In genomic region chr4:932713-933070, GRCh38 we compare ENCODE assay signal across 6 cellular contexts. TPM values are rescaled to one million over a fixed set of nuclear protein-coding genes. Genes with fewer than 3 reads are reported as not detected.
DNase-seq lines count a peak whose midpoint lies in the region; ATAC-seq, FAIRE-seq and TF ChIP-seq lines count a peak whose summit lies in the region.

No MANE protein-coding gene starts in this region.

- H3K27ac Mint-ChIP-seq in T-helper 1 cell treated with Interleukin-12 subunit alpha and Interleukin-12 subunit beta and Interleukin-4 antibody, amounts not matched to agents 30 μg/mL and 1 μg/mL, for 36 hours: peak overlapping the region; percentile 95
- peak overlapping the region; percentile 89 to 99 (median 96) for H3K27ac Mint-ChIP-seq in naive thymus-derived CD8-positive, alpha-beta T cell

- H3K36me3 Mint-ChIP-seq in T-helper 1 cell treated with Interleukin-12 subunit alpha and Interleukin-12 subunit beta and Interleukin-4 antibody, amounts not matched to agents 30 μg/mL and 1 μg/mL, for 36 hours (ENCODE audit: low read depth): peaks cover 2% of the 10 kb centered on the region
- peaks cover 0 to 2% (median 0%) of the 10 kb centered on the region in 3 donors for H3K36me3 Mint-ChIP-seq in naive thymus-derived CD8-positive, alpha-beta T cell

- in situ Hi-C loops in GM12878 (cut with MboI): no loop called here

- no peak for TF ChIP-seq RAD21 in GM12878 (IDR thresholded peaks at IDR 0.05; ENCODE audit: insufficient read depth, low read depth, low read length)

- CTCF ChIA-PET in GM12878 (lab: Yijun Ruan, JAX): interaction anchor here (1.3 to 1.5 kb wide), 2 partner anchors 10 to 54 kb away, joined by 5 to 6 read pairs; partner anchors contain the start of gene IDUA

- H3K9ac ChIP-seq in GM12878 (ENCODE audit: control insufficient read depth, insufficient read depth, low read length): peak overlapping the region; percentile 81

- H3K4me3 Mint-ChIP-seq in T-helper 1 cell treated with Interleukin-12 subunit alpha and Interleukin-12 subunit beta and Interleukin-4 antibody, amounts not matched to agents 30 μg/mL and 1 μg/mL, for 36 hours: peak overlapping the region; percentile 94
- H3K4me3 Mint-ChIP-seq in naive thymus-derived CD8-positive, alpha-beta T cell: peak overlapping the region; percentile 92 to 98 (median 94)

- no peak for TF ChIP-seq EP300 in GM12878 (IDR thresholded peaks at IDR 0.05; ENCODE audit: borderline replicate concordance in 1 of 2, control insufficient read depth in 1 of 2, low read depth in 2 of 2, low read length in 2 of 2)

- SMC1A ChIA-PET in GM12878 (lab: Charles Lee; ENCODE audit: uncharacterized antibody, unreplicated experiment): interaction anchor here (1.0 to 5.1 kb wide), 2 partner anchors 10 to 54 kb away, joined by 3 to 47 read pairs; partner anchors contain the start of gene IDUA

- H3K27me3 Mint-ChIP-seq in T-helper 1 cell treated with Interleukin-12 subunit alpha and Interleukin-12 subunit beta and Interleukin-4 antibody, amounts not matched to agents 30 μg/mL and 1 μg/mL, for 36 hours (ENCODE audit: low read depth): peaks cover 5% of the 10 kb centered on the region
- peaks cover 0 to 5% (median 0%) of the 10 kb centered on the region in 5 donors for H3K27me3 Mint-ChIP-seq in naive thymus-derived CD8-positive, alpha-beta T cell

- POLR2A ChIA-PET in GM12878 (lab: Charles Lee): interaction anchor here (0.8 to 1.7 kb wide), 5 partner anchors 10 to 151 kb away, joined by 3 to 15 read pairs (median 6); partner anchors contain the start of gene IDUA
- POLR2A ChIA-PET in naive thymus-derived CD8-positive, alpha-beta T cell (lab: Charles Lee): interaction anchor here (0.7 to 2.9 kb wide), 10 partner anchors 19 to 268 kb away, joined by 3 to 11 read pairs (median 4); partner anchors contain the start of genes DGKQ and IDUA

- DNase-seq in T-helper 1 cell: no peak
- DNase-seq in GM12878 (ENCODE audit: low read depth, low spot score): no peak
- no peak for DNase-seq in naive thymus-derived CD8-positive, alpha-beta T cell
- no peak for DNase-seq in NCI-H524 (lab: John Stamatoyannopoulos, UW)
- no peak for DNase-seq in hepatic stellate cell (ENCODE audit: low spot score)

- H3K36me3 ChIP-seq in GM12878 (ENCODE audit: control insufficient read depth in 2 of 2, insufficient read depth in 2 of 2, low read length in 1 of 2): no peaks in the 10 kb centered on the region; a peak in 1 of 4 replicates

- no peak for FAIRE-seq in GM12878 (lab: Jason Lieb, UNC)

- no peak for TF ChIP-seq POLR2A in GM12878 (IDR thresholded peaks at IDR 0.05; ENCODE audit: low read depth, low read length)

- RAD21 ChIA-PET in GM12878 (lab: Charles Lee; ENCODE audit: unreplicated experiment): interaction anchor here (1.0 to 8.6 kb wide), 6 partner anchors 9 to 414 kb away, joined by 3 to 48 read pairs (median 3); partner anchors contain the start of genes IDUA and UVSSA

- BruUV-seq in GM12878 (replicated peaks; lab: Mats Ljungman, UMichigan): TSS peak; percentile 93

- peak overlapping the region; percentile 98 for H3K4me3 ChIP-seq in GM12878

- peaks cover 12% of the 10 kb centered on the region; the same call in 1 of the 2 replicates for H4K20me1 ChIP-seq in GM12878 (ENCODE audit: control insufficient read depth, insufficient read depth)

- no peak for TF ChIP-seq CTCF in GM12878 (IDR thresholded peaks at IDR 0.05 in 2 of 3, conservative IDR thresholded peaks at IDR 0.05 in 1 of 3; ENCODE audit: control insufficient read depth in 2 of 3, extremely low read depth in 1 of 3, insufficient read depth in 1 of 3, low read depth in 3 of 3, low read length in 3 of 3)

- peaks cover 28% of the 10 kb centered on the region for H3K4me1 Mint-ChIP-seq in T-helper 1 cell treated with Interleukin-12 subunit alpha and Interleukin-12 subunit beta and Interleukin-4 antibody, amounts not matched to agents 30 μg/mL and 1 μg/mL, for 36 hours (ENCODE audit: low read depth)
- peaks cover 28 to 84% (median 51%) of the 10 kb centered on the region in 4 donors for H3K4me1 Mint-ChIP-seq in naive thymus-derived CD8-positive, alpha-beta T cell

- peak; percentile 15 for ATAC-seq in GM12878
- ATAC-seq in naive thymus-derived CD8-positive, alpha-beta T cell: no peak

- peak overlapping the region; percentile 74 for H3K4me2 ChIP-seq in GM12878 (ENCODE audit: control insufficient read depth, insufficient read depth)

- WGBS in GM12878 (ENCODE audit: insufficient coverage, insufficient replicate concordance, low lambda C conversion rate, missing lambda C conversion rate): 6% methylated on average over 11 of the region's 11 CpGs

- H3K4me1 ChIP-seq in GM12878 (ENCODE audit: control insufficient read depth, insufficient read depth, low read length): peaks cover 29% of the 10 kb centered on the region

- no peaks in the 10 kb centered on the region for H3K9me3 ChIP-seq in GM12878 (replicated peaks; ENCODE audit: control insufficient read depth, insufficient read depth, low read length)

- intact Hi-C loops in GM12878 (cut with micrococcal nuclease; ENCODE audit: unreplicated experiment): loop anchor here (1.0 to 10.0 kb wide), 3 partner anchors 8 to 258 kb away; partner anchors contain the start of genes ATP5ME, IDUA and MYL5

- no peaks in the 10 kb centered on the region for H3K27me3 ChIP-seq in GM12878 (replicated peaks in 1 of 2; ENCODE audit: control insufficient read depth in 2 of 2, insufficient read depth in 2 of 2, low read length in 1 of 2)

- peak overlapping the region; percentile 44 for H2AFZ ChIP-seq in GM12878 (ENCODE audit: control insufficient read depth, low read depth, low read length)

- peaks cover 42% of the 10 kb centered on the region for H3K79me2 ChIP-seq in GM12878 (ENCODE audit: control insufficient read depth, insufficient read depth, low read length)

- no peaks in the 10 kb centered on the region for H3K9me3 Mint-ChIP-seq in T-helper 1 cell treated with Interleukin-12 subunit alpha and Interleukin-12 subunit beta and Interleukin-4 antibody, amounts not matched to agents 30 μg/mL and 1 μg/mL, for 36 hours
- H3K9me3 Mint-ChIP-seq in naive thymus-derived CD8-positive, alpha-beta T cell: no peaks in the 10 kb centered on the region

- H3K27ac ChIP-seq in GM12878 (ENCODE audit: control insufficient read depth, insufficient read depth): peak overlapping the region; percentile 90

RNA-seq across cellular contexts. Expression of gene TMEM175, which starts 0.4 kb away (rescaled TPM):
- total RNA-seq in GM12878 (2013; cell fraction: nucleolus; rRNA removed): 41.5 and 43.7 TPM in 2 replicates
- 26.1 and 31.8 TPM in 2 replicates for total RNA-seq in GM12878 (2014; rRNA removed)
- 11.1 and 12.4 TPM in 2 replicates for total RNA-seq in GM12878 (2014; rRNA removed; fragmentation: Illumina TruSeq; extraction: Trizol)
- 21.8 and 26.0 TPM in 2 replicates for total RNA-seq in GM12878 (2021)
- 29.5 TPM for polyA plus RNA-seq in GM12878 (2011; ENCODE audit: low read depth)
- 9.5 and 19.2 TPM in 2 replicates for polyA plus RNA-seq in GM12878 (2011; rRNA removed)
- polyA plus RNA-seq in GM12878 (2011; cell fraction: cytosol; rRNA removed): 36.8 and 40.3 TPM in 2 replicates
- 218 and 219 TPM in 2 replicates for polyA plus RNA-seq in GM12878 (2011; cell fraction: nucleus; rRNA removed)
- polyA plus RNA-seq in GM12878 (2012): 23.1 and 26.7 TPM in 2 replicates
- polyA plus RNA-seq in GM12878 (2014; fragmentation: Illumina TruSeq; extraction: Trizol): 3.8 and 10.0 TPM in 2 replicates
- under 1 TPM; 0.11 to 0.22 TPM for polyA plus RNA-seq in GM12878 (2014; fragmentation: Nextera tagmentation; extraction: Ambion mirVana)
- polyA plus RNA-seq in GM12878 (2014; rRNA removed): 39.5 and 53.5 TPM in 2 replicates
- 10 to 100 TPM; 25.4 to 31.5 TPM for polyA plus RNA-seq in GM12878 (2016; fragmentation: Nextera tagmentation; extraction: Ambion mirVana)
- 12.2 and 16.1 TPM in 2 replicates for polyA minus RNA-seq in GM12878 (2011; rRNA and poly(A)+ RNA removed)
- 6.5 and 9.0 TPM in 2 replicates for polyA minus RNA-seq in GM12878 (2011; cell fraction: cytosol; rRNA and poly(A)+ RNA removed)
- 21.6 and 32.9 TPM in 2 replicates for polyA minus RNA-seq in GM12878 (2011; cell fraction: nucleus; rRNA and poly(A)+ RNA removed)
- 10 to 100 TPM; 65.6 to 72.9 TPM for total RNA-seq in naive thymus-derived CD8-positive, alpha-beta T cell
- polyA plus RNA-seq in naive thymus-derived CD8-positive, alpha-beta T cell: 10 to 100 TPM in 2 of 3 donors, 1 to 10 TPM in 1; 6.4 to 14.7 (median 11.5) TPM

RNA-seq across cellular contexts. Expression of gene GAK, which starts 0.6 kb away (rescaled TPM):
- total RNA-seq in GM12878 (2013; cell fraction: nucleolus; rRNA removed): 353 and 398 TPM in 2 replicates
- total RNA-seq in GM12878 (2014; rRNA removed) (84.3 and 96.9 TPM in 2 replicates), GM12878 (2014; rRNA removed; fragmentation: Illumina TruSeq; extraction: Trizol) (18.4 and 22.5 TPM in 2 replicates), GM12878 (2021) (114 and 127 TPM in 2 replicates)
- 15.7 TPM for polyA plus RNA-seq in GM12878 (2011; ENCODE audit: low read depth)
- polyA plus RNA-seq in GM12878 (2011; rRNA removed) (20.8 and 36.6 TPM in 2 replicates), GM12878 (2014; fragmentation: Illumina TruSeq; extraction: Trizol) (9.3 and 20.2 TPM in 2 replicates), GM12878 (2014; fragmentation: Nextera tagmentation; extraction: Ambion mirVana) (1 to 10 TPM in 1 of 2 experiments, under 1 TPM in 1; 0.82 to 5.7 TPM), GM12878 (2014; rRNA removed) (87.6 and 109 TPM in 2 replicates), GM12878 (2016; fragmentation: Nextera tagmentation; extraction: Ambion mirVana) (10 to 100 TPM; 71.0 to 73.6 TPM)
- polyA plus RNA-seq in GM12878 (2011; cell fraction: cytosol; rRNA removed): 34.7 and 47.1 TPM in 2 replicates
- polyA plus RNA-seq in GM12878 (2011; cell fraction: nucleus; rRNA removed): 193 and 259 TPM in 2 replicates
- polyA plus RNA-seq in GM12878 (2012): 54.3 and 64.5 TPM in 2 replicates
- 83.6 and 214 TPM in 2 replicates for polyA minus RNA-seq in GM12878 (2011; rRNA and poly(A)+ RNA removed)
- polyA minus RNA-seq in GM12878 (2011; cell fraction: cytosol; rRNA and poly(A)+ RNA removed): 29.3 and 36.4 TPM in 2 replicates
- 79.4 and 142 TPM in 2 replicates for polyA minus RNA-seq in GM12878 (2011; cell fraction: nucleus; rRNA and poly(A)+ RNA removed)
- total RNA-seq in naive thymus-derived CD8-positive, alpha-beta T cell: 100 to 1,000 TPM; 162 to 164 TPM
- polyA plus RNA-seq in naive thymus-derived CD8-positive, alpha-beta T cell: 10 to 100 TPM; 45.0 to 71.0 (median 57.6) TPM

RNA-seq across cellular contexts. Expression of gene DGKQ, which starts 40.7 kb away (rescaled TPM):
- total RNA-seq in GM12878 (2013; cell fraction: nucleolus; rRNA removed): 11.3 and 12.9 TPM in 2 replicates
- 7.8 and 8.0 TPM in 2 replicates for total RNA-seq in GM12878 (2014; rRNA removed)
- total RNA-seq in GM12878 (2014; rRNA removed; fragmentation: Illumina TruSeq; extraction: Trizol): 1.7 and 1.8 TPM in 2 replicates
- total RNA-seq in GM12878 (2021): 9.5 and 10.5 TPM in 2 replicates
- polyA plus RNA-seq in GM12878 (2011; ENCODE audit: low read depth): 1.3 TPM
- polyA plus RNA-seq in GM12878 (2011; rRNA removed): 1.1 and 2.8 TPM in 2 replicates
- 3.6 and 6.1 TPM in 2 replicates for polyA plus RNA-seq in GM12878 (2011; cell fraction: cytosol; rRNA removed)
- 62.4 and 74.3 TPM in 2 replicates for polyA plus RNA-seq in GM12878 (2011; cell fraction: nucleus; rRNA removed)
- polyA plus RNA-seq in GM12878 (2012): 4.3 and 4.8 TPM in 2 replicates
- 0.49 and 0.79 TPM in 2 replicates for polyA plus RNA-seq in GM12878 (2014; fragmentation: Illumina TruSeq; extraction: Trizol)
- under 1 TPM; 0.11 to 0.46 TPM for polyA plus RNA-seq in GM12878 (2014; fragmentation: Nextera tagmentation; extraction: Ambion mirVana)
- 8.1 and 8.5 TPM in 2 replicates for polyA plus RNA-seq in GM12878 (2014; rRNA removed)
- 1 to 10 TPM in 1 of 2 experiments, under 1 TPM in 1; 0.79 to 1.1 TPM for polyA plus RNA-seq in GM12878 (2016; fragmentation: Nextera tagmentation; extraction: Ambion mirVana)
- 2.3 and 4.4 TPM in 2 replicates for polyA minus RNA-seq in GM12878 (2011; rRNA and poly(A)+ RNA removed)
- 1.5 and 2.3 TPM in 2 replicates for polyA minus RNA-seq in GM12878 (2011; cell fraction: cytosol; rRNA and poly(A)+ RNA removed)
- 6.8 and 10.8 TPM in 2 replicates for polyA minus RNA-seq in GM12878 (2011; cell fraction: nucleus; rRNA and poly(A)+ RNA removed)
- 10 to 100 TPM; 37.4 to 39.9 TPM for total RNA-seq in naive thymus-derived CD8-positive, alpha-beta T cell
- polyA plus RNA-seq in naive thymus-derived CD8-positive, alpha-beta T cell: 10 to 100 TPM in 2 of 3 donors, 1 to 10 TPM in 1; 2.2 to 17.3 (median 10.0) TPM

RNA-seq across cellular contexts. Expression of gene IDUA, which starts 54.2 kb away (rescaled TPM):
- 21.8 and 23.4 TPM in 2 replicates for total RNA-seq in GM12878 (2013; cell fraction: nucleolus; rRNA removed)
- total RNA-seq in GM12878 (2014; rRNA removed) (2.4 and 5.4 TPM in 2 replicates), GM12878 (2014; rRNA removed; fragmentation: Illumina TruSeq; extraction: Trizol) (0.23 and 0.76 TPM in 2 replicates), GM12878 (2021) (5.7 and 7.6 TPM in 2 replicates)
- polyA plus RNA-seq in GM12878 (2011; ENCODE audit: low read depth): 1.2 TPM
- polyA plus RNA-seq in GM12878 (2011; rRNA removed) (0.37 and 1.2 TPM in 2 replicates), GM12878 (2014; fragmentation: Illumina TruSeq; extraction: Trizol) (0.24 TPM in 1 of 2 replicates, not detected in the other), GM12878 (2014; fragmentation: Nextera tagmentation; extraction: Ambion mirVana) (under 1 TPM in 1 of 2 experiments, not detected in 1; 0.05 TPM), GM12878 (2014; rRNA removed) (5.8 and 6.3 TPM in 2 replicates), GM12878 (2016; fragmentation: Nextera tagmentation; extraction: Ambion mirVana) (1 to 10 TPM; 1.4 TPM)
- 0.69 and 1.7 TPM in 2 replicates for polyA plus RNA-seq in GM12878 (2011; cell fraction: cytosol; rRNA removed)
- 39.0 and 44.5 TPM in 2 replicates for polyA plus RNA-seq in GM12878 (2011; cell fraction: nucleus; rRNA removed)
- 4.6 and 5.6 TPM in 2 replicates for polyA plus RNA-seq in GM12878 (2012)
- 1.0 TPM in 1 of 2 replicates, not detected in the other for polyA minus RNA-seq in GM12878 (2011; rRNA and poly(A)+ RNA removed)
- polyA minus RNA-seq in GM12878 (2011; cell fraction: cytosol; rRNA and poly(A)+ RNA removed): 1.8 and 4.0 TPM in 2 replicates
- polyA minus RNA-seq in GM12878 (2011; cell fraction: nucleus; rRNA and poly(A)+ RNA removed): 6.5 and 11.9 TPM in 2 replicates
- total RNA-seq in naive thymus-derived CD8-positive, alpha-beta T cell: 10 to 100 TPM; 74.8 to 79.1 TPM
- polyA plus RNA-seq in naive thymus-derived CD8-positive, alpha-beta T cell: 10 to 100 TPM in 1 of 3 donors, 1 to 10 TPM in 2; 6.5 to 15.4 (median 9.6) TPM
